ENCODE assay signal across 8 cellular contexts in genomic region chr17:27602721-27603445, GRCh38. TPM values are rescaled to one million over a fixed set of nuclear protein-coding genes. Genes with fewer than 3 reads are reported as not detected.
DNase-seq lines count a peak whose midpoint lies in the region; ATAC-seq and TF ChIP-seq lines count a peak whose summit lies in the region.

No MANE protein-coding gene starts in this region.

- no peak overlapping the region for H3K27ac ChIP-seq in CD8-positive, alpha-beta T cell (ENCODE audit: low read depth, low read length)
- H3K27ac ChIP-seq in OCI-LY3 (ENCODE audit: low read length) = no peak overlapping the region

- peaks cover 7% of the 10 kb centered on the region for H3K4me1 Mint-ChIP-seq in CD8-positive, alpha-beta T cell (ENCODE audit: low read depth)
- no peaks in the 10 kb centered on the region for H3K4me1 Mint-ChIP-seq in HFFc6 (ENCODE audit: low read depth)

- no peaks in the 10 kb centered on the region for H3K9me3 Mint-ChIP-seq in CD8-positive, alpha-beta T cell
- H3K9me3 Mint-ChIP-seq in HFFc6 = no peaks in the 10 kb centered on the region

- no peaks in the 10 kb centered on the region for H3K79me2 ChIP-seq in OCI-LY3 (ENCODE audit: low read length)

- H3K27me3 ChIP-seq in CD8-positive, alpha-beta T cell (ENCODE audit: insufficient read depth, low read length) = no peaks in the 10 kb centered on the region
- peaks cover 8% of the 10 kb centered on the region for H3K27me3 ChIP-seq in OCI-LY3 (ENCODE audit: low read depth, low read length)

- no peak overlapping the region for H3K27ac Mint-ChIP-seq in CD8-positive, alpha-beta T cell
- H3K27ac Mint-ChIP-seq in HFFc6 = no peak overlapping the region

- peak; percentile 88 for TF ChIP-seq CTCF in CD8-positive, alpha-beta T cell (IDR thresholded peaks at IDR 0.05)
- TF ChIP-seq CTCF in HFFc6 (IDR thresholded peaks at IDR 0.05) (peak; percentile 98), OCI-LY3 (IDR thresholded peaks at IDR 0.05; ENCODE audit: low read depth, low read length) (peak; percentile 91), epithelial cell of proximal tubule (conservative IDR thresholded peaks at IDR 0.05; ENCODE audit: low read depth, low read length) (peak; percentile 98)

- H3K4me2 ChIP-seq in OCI-LY3 (ENCODE audit: low read length) = peak overlapping the region; percentile 34

- H3K36me3 Mint-ChIP-seq in CD8-positive, alpha-beta T cell = peaks cover 29% of the 10 kb centered on the region
- no peaks in the 10 kb centered on the region for H3K36me3 Mint-ChIP-seq in HFFc6 (ENCODE audit: low read depth)

- DNase-seq in CD8-positive, alpha-beta T cell = peak; percentile 48 to 81 (median 65)
- DNase-seq in HFFc6 (peak; percentile 58), epithelial cell of proximal tubule (ENCODE audit: low read depth) (no peak), mucosa of gallbladder (ENCODE audit: low spot score) (peak; percentile 75)
- DNase-seq in activated CD8-positive, alpha-beta memory T cell treated with anti-CD3 and anti-CD28 coated beads, Interleukin-2, amount 50 U/mL, for 4 hours = peak; percentile 76
- DNase-seq in stimulated activated CD8-positive, alpha-beta memory T cell treated with anti-CD3 and anti-CD28 coated beads, Interleukin-4, amount 100 ng/mL, for 48 hours = peak; percentile 87

- H3K9me3 ChIP-seq in CD8-positive, alpha-beta T cell (ENCODE audit: low read length) = no peaks in the 10 kb centered on the region
- no peaks in the 10 kb centered on the region for H3K9me3 ChIP-seq in OCI-LY3 (ENCODE audit: insufficient read depth, low read length)

- no peak overlapping the region for H3K4me3 ChIP-seq in CD8-positive, alpha-beta T cell (ENCODE audit: low read depth, low read length)
- H3K4me3 ChIP-seq in OCI-LY3 (ENCODE audit: low read length) (no peak overlapping the region), epithelial cell of proximal tubule (ENCODE audit: low read depth, low read length) (no peak overlapping the region)

- no peak overlapping the region for H3K9ac ChIP-seq in OCI-LY3 (ENCODE audit: low read length)

- no peak overlapping the region for H2AFZ ChIP-seq in OCI-LY3 (ENCODE audit: low read depth, low read length)

- intact Hi-C loops in CD8-positive, alpha-beta T cell (cut with DNase I, micrococcal nuclease) = loop anchor here (1.0 to 5.0 kb wide), 4 partner anchors 48 to 271 kb away; no protein-coding TSS in a partner anchor

- no peaks in the 10 kb centered on the region for H3K36me3 ChIP-seq in CD8-positive, alpha-beta T cell (ENCODE audit: insufficient read depth, low read length)
- H3K36me3 ChIP-seq in OCI-LY3 (replicated peaks; ENCODE audit: low read depth, low read length) = no peaks in the 10 kb centered on the region

- POLR2A ChIA-PET in CD8-positive, alpha-beta T cell (lab: Charles Lee) = interaction anchor here (0.8 kb wide), 1 partner anchor 48 kb away, joined by 3 read pairs; no protein-coding TSS in a partner anchor

- peak; percentile 54 for ATAC-seq in CD8-positive, alpha-beta T cell
- no peak for ATAC-seq in HG03108 (IDR thresholded peaks at IDR 0.05; ENCODE audit: unreplicated experiment)

- H3K27me3 Mint-ChIP-seq in CD8-positive, alpha-beta T cell (ENCODE audit: low read depth) = no peaks in the 10 kb centered on the region
- no peaks in the 10 kb centered on the region for H3K27me3 Mint-ChIP-seq in HFFc6 (ENCODE audit: insufficient read depth)

- CTCF ChIA-PET in CD8-positive, alpha-beta T cell (lab: Charles Lee) = interaction anchor here (0.6 to 13.6 kb wide), 41 partner anchors 8 to 408 kb away, joined by 3 to 222 read pairs (median 3); partner anchors contain the start of gene KSR1

- no peak overlapping the region for H3K4me3 Mint-ChIP-seq in CD8-positive, alpha-beta T cell
- no peak overlapping the region for H3K4me3 Mint-ChIP-seq in HFFc6

- no peaks in the 10 kb centered on the region for H3K4me1 ChIP-seq in CD8-positive, alpha-beta T cell (ENCODE audit: insufficient read depth, low read length)
- H3K4me1 ChIP-seq in OCI-LY3 (ENCODE audit: low read length) = no peaks in the 10 kb centered on the region

- no peaks in the 10 kb centered on the region; the same call in 1 of the 2 replicates for H4K20me1 ChIP-seq in OCI-LY3 (ENCODE audit: insufficient read depth, low read length)

RNA-seq across cellular contexts. Expression of gene LGALS9, which starts 28.1 kb away (rescaled TPM):
- total RNA-seq in CD8-positive, alpha-beta T cell = 10 to 100 TPM; 13.9 to 14.9 TPM
- total RNA-seq in HFFc6 (2021; fragmentation: NEBNext Ultra II Directional; extraction: Animal tissue kit (Norgen Biotek cat#: 25700)) = under 1 TPM in 2 of 6 experiments, not detected in 4; 0.17 TPM
- 2.9 TPM in 2 replicates for total RNA-seq in epithelial cell of proximal tubule
- 103 TPM for total RNA-seq in mucosa of gallbladder
